12 cellular contexts compared by ENCODE assay signal in the genomic region with DNA sequence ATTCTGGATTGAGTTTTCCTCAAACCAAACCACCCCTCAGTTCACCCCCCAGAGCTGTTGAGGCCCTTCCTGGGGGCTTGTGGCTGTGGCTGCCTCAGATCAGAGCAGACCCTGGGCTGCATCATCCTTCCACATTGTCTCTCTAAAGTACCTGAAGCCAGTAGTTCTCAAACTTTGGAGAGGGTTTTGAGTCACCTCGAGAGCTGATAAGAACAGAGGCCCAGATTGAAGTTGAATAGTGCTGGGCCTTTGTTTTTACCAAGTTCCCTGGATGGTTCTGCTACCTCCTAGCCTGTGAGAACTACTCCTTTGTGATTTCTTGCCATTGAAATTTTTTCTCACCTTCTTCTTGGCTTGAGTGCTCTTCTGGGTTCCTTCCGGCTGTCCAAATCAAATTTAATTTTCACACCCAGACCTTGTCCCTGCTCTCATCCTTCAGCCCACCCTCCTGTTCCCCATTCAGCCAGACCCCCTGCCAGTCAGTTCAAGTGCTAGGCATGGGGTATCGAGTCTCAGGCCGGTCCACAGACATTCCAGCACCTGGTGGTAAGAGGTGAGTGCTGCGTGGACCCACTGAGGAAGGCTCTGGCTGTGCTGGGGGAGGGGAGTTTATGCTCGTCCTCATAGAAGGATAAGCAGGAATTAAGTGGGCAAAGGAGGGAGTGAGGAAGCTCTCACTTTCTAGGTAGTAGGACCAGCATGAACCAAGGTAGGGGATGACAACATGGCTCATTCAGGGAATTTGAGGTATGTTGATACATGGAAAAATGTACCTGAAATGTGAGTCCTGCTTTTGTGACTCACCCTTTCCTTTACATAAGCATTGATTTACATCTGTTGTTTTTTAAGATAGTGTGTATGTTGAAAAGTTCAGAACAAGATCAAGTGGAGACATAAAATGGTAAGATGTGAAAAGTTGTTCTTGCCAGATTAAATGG.
DNase-seq lines count a peak whose midpoint lies in the region; ATAC-seq and TF ChIP-seq lines count a peak whose summit lies in the region.
"Had no signal": no experiment of that assay in that cellular context is flagged by ENCODE, and none has a peak within 500 bp of the region (broad histone marks: within the 10 kb centered on the region; RNA-seq: fewer than 3 reads in every experiment).

No MANE protein-coding gene starts in this region.

- H3K4me3 ChIP-seq in left lung: no peak overlapping the region
- H3K4me3 ChIP-seq: prostate gland had no signal

- POLR2A ChIA-PET in CD4-positive, alpha-beta T cell (lab: Charles Lee): no interaction called here

- ATAC-seq in left lung (peak; percentile 58), HG03342 (IDR thresholded peaks at IDR 0.05; ENCODE audit: unreplicated experiment) (no peak)
- ATAC-seq in CD4-positive, alpha-beta T cell (ENCODE audit: poor library complexity): no peak

- H3K27me3 Mint-ChIP-seq in activated naive CD8-positive, alpha-beta T cell: no peaks in the 10 kb centered on the region
- H3K27me3 Mint-ChIP-seq in CD4-positive, alpha-beta T cell: no peaks in the 10 kb centered on the region

- CTCF ChIA-PET in CD4-positive, alpha-beta T cell (lab: Charles Lee): no interaction called here

- peaks cover 8% of the 10 kb centered on the region for H3K36me3 Mint-ChIP-seq in activated naive CD8-positive, alpha-beta T cell
- no peaks in the 10 kb centered on the region for H3K36me3 Mint-ChIP-seq in CD4-positive, alpha-beta T cell (ENCODE audit: low read depth)

- intact Hi-C loops in left lung (cut with DNase I): no loop called here
- intact Hi-C loops in CD4-positive, alpha-beta T cell (cut with DNase I, micrococcal nuclease): no loop called here

- no peak for TF ChIP-seq CTCF in left lung (IDR thresholded peaks at IDR 0.05)
- no peak for TF ChIP-seq CTCF in CD4-positive, alpha-beta T cell (IDR thresholded peaks at IDR 0.05)

- no peaks in the 10 kb centered on the region for H3K9me3 ChIP-seq in left lung
- no peaks in the 10 kb centered on the region for H3K9me3 ChIP-seq in CD4-positive, alpha-beta T cell (ENCODE audit: control insufficient read depth, low read length)
- H3K9me3 ChIP-seq: prostate gland had no signal

- H3K27ac Mint-ChIP-seq in activated naive CD8-positive, alpha-beta T cell: peak overlapping the region; percentile 87
- no peak overlapping the region for H3K27ac Mint-ChIP-seq in CD4-positive, alpha-beta T cell

- H3K9me3 Mint-ChIP-seq in activated naive CD8-positive, alpha-beta T cell (ENCODE audit: low read depth): no peaks in the 10 kb centered on the region
- H3K9me3 Mint-ChIP-seq in CD4-positive, alpha-beta T cell: no peaks in the 10 kb centered on the region

- H3K36me3 ChIP-seq in left lung: no peaks in the 10 kb centered on the region
- H3K36me3 ChIP-seq: prostate gland had no signal

- in situ Hi-C loops in ACHN (cut with HindIII; ENCODE audit: low pct_ligation_motif_present, low pct_unique_long_range_greater_than_20kb, low sequenced_read_pairs): no loop called here

- H3K4me1 ChIP-seq in left lung: peaks cover 9 to 49% of the 10 kb centered on the region in 2 donors

- peak; percentile 37 for DNase-seq in stimulated activated CD4-positive, alpha-beta T cell treated with anti-CD3 and anti-CD28 coated beads, Interleukin-15, amount 100 ng/mL, for 24 hours
- DNase-seq in stimulated activated CD4-positive, alpha-beta T cell treated with anti-CD3 and anti-CD28 coated beads, Interleukin-12 subunit alpha, Interleukin-12 subunit beta, amount 100 ng/mL, for 4 hours: no peak
- DNase-seq in left lung (no peak), ACHN (no peak)
- DNase-seq in CD4-positive, alpha-beta T cell: no peak
- no peak for DNase-seq in effector CD8-positive, alpha-beta T cell (lab: John Stamatoyannopoulos, UW)
- DNase-seq: aorta, kidney glomerular epithelial cell, NCI-H1436 had no signal

- H3K27ac ChIP-seq in left lung: no peak overlapping the region
- H3K27ac ChIP-seq in CD4-positive, alpha-beta T cell (ENCODE audit: low read depth, low read length): no peak overlapping the region
- H3K27ac ChIP-seq: prostate gland had no signal

- peaks cover 38% of the 10 kb centered on the region for H3K4me1 Mint-ChIP-seq in activated naive CD8-positive, alpha-beta T cell (ENCODE audit: low read depth)
- H3K4me1 Mint-ChIP-seq in CD4-positive, alpha-beta T cell (ENCODE audit: low read depth): peaks cover 52% of the 10 kb centered on the region

- H3K4me3 Mint-ChIP-seq in activated naive CD8-positive, alpha-beta T cell: peak overlapping the region; percentile 32
- H3K4me3 Mint-ChIP-seq in CD4-positive, alpha-beta T cell: no peak overlapping the region

- no peaks in the 10 kb centered on the region for H3K27me3 ChIP-seq in left lung
- H3K27me3 ChIP-seq in CD4-positive, alpha-beta T cell (ENCODE audit: control insufficient read depth, insufficient read depth, low read length): no peaks in the 10 kb centered on the region
